8 cellular contexts compared by ENCODE assay signal in genomic region chr1:183470147-183470960, GRCh38. TPM values are rescaled to one million over a fixed set of nuclear protein-coding genes. Genes with fewer than 3 reads are reported as not detected.
DNase-seq lines count a peak whose midpoint lies in the region; ATAC-seq and TF ChIP-seq lines count a peak whose summit lies in the region.

No MANE protein-coding gene starts in this region.

- POLR2A ChIA-PET in AG04449 (lab: Yijun Ruan, JAX): interaction anchor here (0.6 to 0.7 kb wide), 4 partner anchors 23 to 1394 kb away, joined by 3 read pairs; no protein-coding TSS in a partner anchor
- POLR2A ChIA-PET in activated CD4-positive, alpha-beta T cell treated with anti-CD3 and anti-CD28 coated beads for 36 hours (lab: Charles Lee): interaction anchor here (0.6 kb wide), 1 partner anchor 275 kb away, joined by 3 read pairs; no protein-coding TSS in a partner anchor

- in situ Hi-C loops in GM18951 (cut with MboI; ENCODE audit: low sequenced_read_pairs, unreplicated experiment): no loop called here

- peaks cover 26% of the 10 kb centered on the region for H3K4me1 Mint-ChIP-seq in activated CD4-positive, alpha-beta T cell treated with anti-CD3 and anti-CD28 coated beads for 36 hours
- peaks cover 21% of the 10 kb centered on the region for H3K4me1 Mint-ChIP-seq in chondrocyte (ENCODE audit: low read depth)

- peaks cover 11% of the 10 kb centered on the region for H3K36me3 Mint-ChIP-seq in activated CD4-positive, alpha-beta T cell treated with anti-CD3 and anti-CD28 coated beads for 36 hours (ENCODE audit: low read depth)
- H3K36me3 Mint-ChIP-seq in chondrocyte (ENCODE audit: low read depth): no peaks in the 10 kb centered on the region

- CTCF ChIA-PET in AG04449 (lab: Yijun Ruan, JAX): interaction anchor here (0.6 to 1.6 kb wide), 11 partner anchors 8 to 447 kb away, joined by 3 to 8 read pairs (median 4); no protein-coding TSS in a partner anchor
- CTCF ChIA-PET in activated CD4-positive, alpha-beta T cell treated with anti-CD3 and anti-CD28 coated beads for 36 hours (lab: Charles Lee): interaction anchor here (0.6 to 1.7 kb wide), 2 partner anchors 215 to 294 kb away, joined by 3 to 4 read pairs; no protein-coding TSS in a partner anchor

- peaks cover 3% of the 10 kb centered on the region for H3K27me3 Mint-ChIP-seq in activated CD4-positive, alpha-beta T cell treated with anti-CD3 and anti-CD28 coated beads for 36 hours
- peaks cover 7% of the 10 kb centered on the region for H3K27me3 Mint-ChIP-seq in chondrocyte (ENCODE audit: low read depth)

- no peaks in the 10 kb centered on the region for H3K9me3 Mint-ChIP-seq in activated CD4-positive, alpha-beta T cell treated with anti-CD3 and anti-CD28 coated beads for 36 hours (ENCODE audit: low read depth)
- H3K9me3 Mint-ChIP-seq in chondrocyte (ENCODE audit: low read depth): no peaks in the 10 kb centered on the region

- ATAC-seq in HG03432 (IDR thresholded peaks at IDR 0.05; ENCODE audit: unreplicated experiment) (peak; percentile 42), left colon (peak; percentile 68)
- ATAC-seq in activated CD4-positive, alpha-beta T cell treated with anti-CD3 and anti-CD28 coated beads for 36 hours: peak; percentile 39

- H3K4me3 ChIP-seq in AG04449 (ENCODE audit: low read depth, low read length): peak overlapping the region; percentile 94

- TF ChIP-seq POLR2A in GM18951 (IDR thresholded peaks at IDR 0.05; ENCODE audit: extremely low read depth, insufficient read depth, insufficient read length): peak; percentile 35

- DNase-seq in AG04449 (ENCODE audit: low read depth, low spot score) (no peak), NCI-H510A (lab: John Stamatoyannopoulos, UW) (peak; percentile 84), chondrocyte (ENCODE audit: low spot score) (no peak), left colon (peak; percentile 93 to 95)
- DNase-seq in activated CD4-positive, alpha-beta T cell treated with anti-CD3 and anti-CD28 coated beads for 36 hours: peak; percentile 96
- peak; percentile 90 for DNase-seq in stimulated activated CD4-positive, alpha-beta T cell treated with anti-CD3 and anti-CD28 coated beads, Interleukin-1b, Interleukin-23, amount 100 ng/mL, for 48 hours

- peak overlapping the region; percentile 99 for H3K27ac Mint-ChIP-seq in activated CD4-positive, alpha-beta T cell treated with anti-CD3 and anti-CD28 coated beads for 36 hours
- H3K27ac Mint-ChIP-seq in chondrocyte (ENCODE audit: unreplicated experiment): peak overlapping the region; percentile 99

- H3K4me3 Mint-ChIP-seq in activated CD4-positive, alpha-beta T cell treated with anti-CD3 and anti-CD28 coated beads for 36 hours: peak overlapping the region; percentile 86
- H3K4me3 Mint-ChIP-seq in chondrocyte (ENCODE audit: unreplicated experiment): peak overlapping the region; percentile 94

- peak; percentile 62 for TF ChIP-seq CTCF in AG04449 (IDR thresholded peaks at IDR 0.05; ENCODE audit: insufficient read depth, low read length, missing control alignments)
- TF ChIP-seq CTCF in chondrocyte (IDR thresholded peaks at IDR 0.05): peak; percentile 82

- intact Hi-C loops in activated CD4-positive, alpha-beta T cell treated with anti-CD3 and anti-CD28 coated beads for 36 hours (cut with DNase I, micrococcal nuclease): loop anchor here (1.0 to 10.0 kb wide), 19 partner anchors 72 to 1847 kb away; partner anchors contain the start of genes ARPC5 (in 1 of the 2), C1orf21 (in 1 of the 2), DHX9 (in 1 of the 2) and EDEM3 (in 1 of the 2)
- intact Hi-C loops in left colon (cut with DNase I, micrococcal nuclease): loop anchor here in 1 of 2 donors (5.0 kb wide), 1 partner anchor 152 kb away; no protein-coding TSS in a partner anchor

RNA-seq across cellular contexts. Expression of gene SMG7, which starts 1.9 kb away (rescaled TPM):
- 10 to 100 TPM; 56.6 to 62.1 TPM for total RNA-seq in activated CD4-positive, alpha-beta T cell treated with anti-CD3 and anti-CD28 coated beads for 36 hours
- total RNA-seq in chondrocyte: 44.7 to 49.9 TPM (median 49.4 TPM) in 3 replicates
- total RNA-seq in left colon: 10 to 100 TPM; 53.4 to 56.3 TPM

RNA-seq across cellular contexts. Expression of gene NMNAT2, which starts 52.2 kb away (rescaled TPM):
- not detected for total RNA-seq in activated CD4-positive, alpha-beta T cell treated with anti-CD3 and anti-CD28 coated beads for 36 hours
- total RNA-seq in chondrocyte: 3.0 to 5.5 TPM (median 4.9 TPM) in 3 replicates
- total RNA-seq in left colon: under 1 TPM; 0.18 to 0.84 TPM

Comparison
In these comparisons a context has a peak if more than half of its experiments do, and no peak if none do; other contexts are left out.
1. DNase-seq: peak in NCI-H510A (single experiment), activated CD4-positive, alpha-beta T cell treated with anti-CD3 and anti-CD28 coated beads for 36 hours (single experiment), left colon (2 of 2) and stimulated activated CD4-positive, alpha-beta T cell treated with anti-CD3 and anti-CD28 coated beads, Interleukin-1b, Interleukin-23, amount 100 ng/mL, for 48 hours (single experiment); none in AG04449 (single experiment) and chondrocyte (single experiment).
2. Peak in every context shown above with its lines, with median percentiles within 50 percentile points of each other: ATAC-seq.